ENCODE assay signal across 1 cellular context in genomic region chr10:63268798-63269503, GRCh38.
TF ChIP-seq lines count a peak whose summit lies in the region.

No MANE protein-coding gene starts in this region.

TF ChIP-seq in K562, 482 proteins besides CTCF, POLR2A, EP300 and RAD21 (continued from another document and continues in another):
- TF ChIP-seq ARID3A (IDR thresholded peaks at IDR 0.05; ENCODE audit: borderline replicate concordance, low read depth, low read length) (0 out of 2 replicates have a peak, but pooled peaks have one; percentile 23), FOSL1 (tag; conservative IDR thresholded peaks at IDR 0.05) (peak; percentile 98), ZNF740 (CRISPR knock-in tag; IDR thresholded peaks at IDR 0.05) (no peak), ZNF740 (tag; IDR thresholded peaks at IDR 0.05) (no peak), CC2D1A (IDR thresholded peaks at IDR 0.05) (peak; percentile 72), TSHZ1 (CRISPR knock-in tag; IDR thresholded peaks at IDR 0.05) (no peak), RBM22 (IDR thresholded peaks at IDR 0.05; ENCODE audit: low read depth, low read length, poor library complexity, severe bottlenecking) (no peak), ZFP91 (CRISPR knock-in tag; IDR thresholded peaks at IDR 0.05) (no peak), MCM3 (IDR thresholded peaks at IDR 0.05) (no peak), ZNF263 (CRISPR knock-in tag; IDR thresholded peaks at IDR 0.05; ENCODE audit: borderline replicate concordance) (no peak; the same call in 1 of the 2 replicates), REST (CRISPR knock-in tag; IDR thresholded peaks at IDR 0.05; ENCODE audit: low read depth) (no peak), PTTG1 (tag; IDR thresholded peaks at IDR 0.05; ENCODE audit: low read depth) (no peak; the same call in 1 of the 2 replicates), BACH1 (tag; IDR thresholded peaks at IDR 0.05) (peak; percentile 55; the same call in 1 of the 2 replicates), CEBPZ (IDR thresholded peaks at IDR 0.05; ENCODE audit: borderline replicate concordance, low read depth, low read length) (no peak), CAMTA2 (CRISPR knock-in tag; conservative IDR thresholded peaks at IDR 0.05) (no peak), DEAF1 (CRISPR knock-in tag; IDR thresholded peaks at IDR 0.05) (no peak), MAZ (CRISPR knock-in tag; conservative IDR thresholded peaks at IDR 0.05 in 1 of 2, IDR thresholded peaks at IDR 0.05 in 1 of 2) (peak in 1 of 2 experiments; percentile 58; a peak in 3 of 4 replicates), ZBTB8A (IDR thresholded peaks at IDR 0.05; ENCODE audit: partially characterized antibody) (no peak), THRAP3 (IDR thresholded peaks at IDR 0.05; ENCODE audit: borderline replicate concordance) (0 out of 2 replicates have a peak, but pooled peaks have one; percentile 4), THRB (CRISPR knock-in tag; conservative IDR thresholded peaks at IDR 0.05) (no peak), RFX7 (CRISPR knock-in tag; IDR thresholded peaks at IDR 0.05) (no peak), IRF1 (CRISPR knock-in tag; IDR thresholded peaks at IDR 0.05; ENCODE audit: borderline replicate concordance) (no peak), ZNF668 (CRISPR knock-in tag; IDR thresholded peaks at IDR 0.05) (no peak), LARP7 (IDR thresholded peaks at IDR 0.05) (0 out of 2 replicates have a peak, but pooled peaks have one; percentile 55), MTA1 (IDR thresholded peaks at IDR 0.05; ENCODE audit: borderline replicate concordance) (peak; percentile 92), ZBTB1 (CRISPR knock-in tag; IDR thresholded peaks at IDR 0.05; ENCODE audit: borderline replicate concordance, low read depth) (no peak), E2F4 (CRISPR knock-in tag; IDR thresholded peaks at IDR 0.05; ENCODE audit: low read depth) (no peak), SNAPC5 (CRISPR knock-in tag; IDR thresholded peaks at IDR 0.05) (no peak), CLOCK (CRISPR knock-in tag; IDR thresholded peaks at IDR 0.05; ENCODE audit: borderline replicate concordance) (no peak), SRF (CRISPR knock-in tag; IDR thresholded peaks at IDR 0.05) (no peak; a peak in 1 of 4 replicates), ZNF239 (CRISPR knock-in tag; IDR thresholded peaks at IDR 0.05) (no peak), NFRKB (IDR thresholded peaks at IDR 0.05; ENCODE audit: low read depth) (peak; percentile 50)
